ENCODE assay signal across 1 cellular context in genomic region chr19:10114651-10115391, GRCh38.
TF ChIP-seq lines count a peak whose summit lies in the region.

No MANE protein-coding gene starts in this region.

TF ChIP-seq in WTC11, 78 proteins besides CTCF, POLR2A, EP300 and RAD21 (continued from another document):
- TF ChIP-seq, protein P1, sequence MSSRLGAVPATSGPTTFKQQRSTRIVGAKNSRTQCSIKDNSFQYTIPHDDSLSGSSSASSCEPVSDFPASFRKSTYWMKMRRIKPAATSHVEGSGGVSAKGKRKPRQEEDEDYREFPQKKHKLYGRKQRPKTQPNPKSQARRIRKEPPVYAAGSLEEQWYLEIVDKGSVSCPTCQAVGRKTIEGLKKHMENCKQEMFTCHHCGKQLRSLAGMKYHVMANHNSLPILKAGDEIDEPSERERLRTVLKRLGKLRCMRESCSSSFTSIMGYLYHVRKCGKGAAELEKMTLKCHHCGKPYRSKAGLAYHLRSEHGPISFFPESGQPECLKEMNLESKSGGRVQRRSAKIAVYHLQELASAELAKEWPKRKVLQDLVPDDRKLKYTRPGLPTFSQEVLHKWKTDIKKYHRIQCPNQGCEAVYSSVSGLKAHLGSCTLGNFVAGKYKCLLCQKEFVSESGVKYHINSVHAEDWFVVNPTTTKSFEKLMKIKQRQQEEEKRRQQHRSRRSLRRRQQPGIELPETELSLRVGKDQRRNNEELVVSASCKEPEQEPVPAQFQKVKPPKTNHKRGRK (CRISPR knock-in tag; IDR thresholded peaks at IDR 0.05; ENCODE audit: borderline replicate concordance): no peak
- no peak for TF ChIP-seq FOXJ3 (CRISPR knock-in tag; IDR thresholded peaks at IDR 0.05; ENCODE audit: borderline replicate concordance)
- no peak for TF ChIP-seq HMGXB4 (CRISPR knock-in tag; IDR thresholded peaks at IDR 0.05)
- TF ChIP-seq FOXK1 (CRISPR knock-in tag; IDR thresholded peaks at IDR 0.05): no peak; the same call in 1 of the 2 replicates
- TF ChIP-seq USF1 (CRISPR knock-in tag; IDR thresholded peaks at IDR 0.05): no peak
- TF ChIP-seq ZNF532 (CRISPR knock-in tag; IDR thresholded peaks at IDR 0.05; ENCODE audit: borderline replicate concordance): no peak
- TF ChIP-seq CREB1 (CRISPR knock-in tag; IDR thresholded peaks at IDR 0.05): no peak
- TF ChIP-seq FOXP4 (CRISPR knock-in tag; IDR thresholded peaks at IDR 0.05): no peak
- TF ChIP-seq, protein P2, sequence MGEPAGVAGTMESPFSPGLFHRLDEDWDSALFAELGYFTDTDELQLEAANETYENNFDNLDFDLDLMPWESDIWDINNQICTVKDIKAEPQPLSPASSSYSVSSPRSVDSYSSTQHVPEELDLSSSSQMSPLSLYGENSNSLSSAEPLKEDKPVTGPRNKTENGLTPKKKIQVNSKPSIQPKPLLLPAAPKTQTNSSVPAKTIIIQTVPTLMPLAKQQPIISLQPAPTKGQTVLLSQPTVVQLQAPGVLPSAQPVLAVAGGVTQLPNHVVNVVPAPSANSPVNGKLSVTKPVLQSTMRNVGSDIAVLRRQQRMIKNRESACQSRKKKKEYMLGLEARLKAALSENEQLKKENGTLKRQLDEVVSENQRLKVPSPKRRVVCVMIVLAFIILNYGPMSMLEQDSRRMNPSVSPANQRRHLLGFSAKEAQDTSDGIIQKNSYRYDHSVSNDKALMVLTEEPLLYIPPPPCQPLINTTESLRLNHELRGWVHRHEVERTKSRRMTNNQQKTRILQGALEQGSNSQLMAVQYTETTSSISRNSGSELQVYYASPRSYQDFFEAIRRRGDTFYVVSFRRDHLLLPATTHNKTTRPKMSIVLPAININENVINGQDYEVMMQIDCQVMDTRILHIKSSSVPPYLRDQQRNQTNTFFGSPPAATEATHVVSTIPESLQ (CRISPR knock-in tag; IDR thresholded peaks at IDR 0.05): no peak
- TF ChIP-seq CBFB (CRISPR knock-in tag; IDR thresholded peaks at IDR 0.05; ENCODE audit: low read depth): no peak
- no peak for TF ChIP-seq MYBL2 (CRISPR knock-in tag; IDR thresholded peaks at IDR 0.05)
- no peak for TF ChIP-seq SMAD4 (CRISPR knock-in tag; IDR thresholded peaks at IDR 0.05)
- TF ChIP-seq, protein P3, sequence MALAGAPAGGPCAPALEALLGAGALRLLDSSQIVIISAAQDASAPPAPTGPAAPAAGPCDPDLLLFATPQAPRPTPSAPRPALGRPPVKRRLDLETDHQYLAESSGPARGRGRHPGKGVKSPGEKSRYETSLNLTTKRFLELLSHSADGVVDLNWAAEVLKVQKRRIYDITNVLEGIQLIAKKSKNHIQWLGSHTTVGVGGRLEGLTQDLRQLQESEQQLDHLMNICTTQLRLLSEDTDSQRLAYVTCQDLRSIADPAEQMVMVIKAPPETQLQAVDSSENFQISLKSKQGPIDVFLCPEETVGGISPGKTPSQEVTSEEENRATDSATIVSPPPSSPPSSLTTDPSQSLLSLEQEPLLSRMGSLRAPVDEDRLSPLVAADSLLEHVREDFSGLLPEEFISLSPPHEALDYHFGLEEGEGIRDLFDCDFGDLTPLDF (CRISPR knock-in tag; IDR thresholded peaks at IDR 0.05): no peak
- TF ChIP-seq NR1H2 (CRISPR knock-in tag; IDR thresholded peaks at IDR 0.05): no peak
- TF ChIP-seq GRHL2 (CRISPR knock-in tag; IDR thresholded peaks at IDR 0.05; ENCODE audit: insufficient replicate concordance, severe bottlenecking): no peak
- TF ChIP-seq ZNF138 (CRISPR knock-in tag; conservative IDR thresholded peaks at IDR 0.05): no peak
- no peak for TF ChIP-seq ELF4 (CRISPR knock-in tag; IDR thresholded peaks at IDR 0.05; ENCODE audit: low read depth)
- TF ChIP-seq ZNF416 (CRISPR knock-in tag; IDR thresholded peaks at IDR 0.05): no peak
- TF ChIP-seq NFYB (CRISPR knock-in tag; conservative IDR thresholded peaks at IDR 0.05; ENCODE audit: low read depth): no peak
- TF ChIP-seq TCF7 (CRISPR knock-in tag; IDR thresholded peaks at IDR 0.05; ENCODE audit: low read depth): 0 out of 2 replicates have a peak, but pooled peaks have one; percentile 18
- 0 out of 2 replicates have a peak, but pooled peaks have one; percentile 5 for TF ChIP-seq SP1 (CRISPR knock-in tag; conservative IDR thresholded peaks at IDR 0.05)
- TF ChIP-seq NFE2L1 (CRISPR knock-in tag; IDR thresholded peaks at IDR 0.05): no peak
